In genomic region chr7:29488977-29489376, GRCh38 we compare ENCODE assay signal across 1 cellular context.
TF ChIP-seq lines count a peak whose summit lies in the region.

No MANE protein-coding gene starts in this region.

TF ChIP-seq in SK-N-SH treated with all-trans-retinoic acid at 6 μM for 48 hours, 23 proteins besides CTCF, POLR2A, EP300 and RAD21 (continued from another document):
- TF ChIP-seq ZC3H10 (CRISPR knock-in tag; IDR thresholded peaks at IDR 0.05) = no peak
